ENCODE assay signal across 8 cellular contexts in genomic region chr6:52155791-52156576, GRCh38. TPM values are rescaled to one million over a fixed set of nuclear protein-coding genes. Genes with fewer than 3 reads are reported as not detected.
A peak's percentile ranks its signal among the peaks of the same experiment; 100 is the strongest.
DNase-seq lines count a peak whose midpoint lies in the region; ATAC-seq, FAIRE-seq and TF ChIP-seq lines count a peak whose summit lies in the region.

No MANE protein-coding gene starts in this region.

- no peaks in the 10 kb centered on the region for H3K9me3 ChIP-seq in ovary

- H3K36me3 Mint-ChIP-seq in mesothelial cell of epicardium = no peaks in the 10 kb centered on the region

- ATAC-seq in GM21825 (IDR thresholded peaks at IDR 0.05; ENCODE audit: unreplicated experiment) = peak; percentile 89

- FAIRE-seq in GM18507 (lab: Jason Lieb, UNC) = peak; percentile 98

- no peak overlapping the region for H3K27ac Mint-ChIP-seq in mesothelial cell of epicardium

- peaks cover 3% of the 10 kb centered on the region for H3K27me3 Mint-ChIP-seq in mesothelial cell of epicardium (ENCODE audit: low read depth)

- no peaks in the 10 kb centered on the region for H3K27me3 ChIP-seq in ovary

- no peak overlapping the region for H3K27ac ChIP-seq in ovary

- intact Hi-C loops in ovary (cut with DNase I) = no loop called here

- H3K36me3 ChIP-seq in ovary = no peaks in the 10 kb centered on the region

- H3K4me3 Mint-ChIP-seq in mesothelial cell of epicardium = no peak overlapping the region

- WGBS in ovary, 3 donors = 59 to 62% (median 59%) methylated on average over 7 of the region's 7 CpGs

- H3K4me1 Mint-ChIP-seq in mesothelial cell of epicardium = peaks cover 8% of the 10 kb centered on the region

- TF ChIP-seq EP300 in ovary (IDR thresholded peaks at IDR 0.05) = no peak

- peaks cover 1% of the 10 kb centered on the region for H3K9me3 Mint-ChIP-seq in mesothelial cell of epicardium

- H3K4me1 ChIP-seq in ovary (ENCODE audit: insufficient read depth) = no peaks in the 10 kb centered on the region

- DNase-seq in GM18507 (ENCODE audit: extremely low spot score, insufficient read length, low read depth) (peak; percentile 32), KG1 (lab: John Stamatoyannopoulos, UW) (peak; percentile 56), glomerular visceral epithelial cell (ENCODE audit: extremely low spot score) (peak; percentile 95), NAMALWA (ENCODE audit: low spot score) (no peak), mesothelial cell of epicardium (ENCODE audit: low spot score in 2 of 2, unreplicated experiment in 2 of 2) (no peak), ovary (no peak), DMS114 treated with DMSO at 0.1 percent for 48 hours (lab: John Stamatoyannopoulos, UW; ENCODE audit: unreplicated experiment) (no peak)

- TF ChIP-seq POLR2A in ovary (IDR thresholded peaks at IDR 0.05) = no peak

- TF ChIP-seq CTCF in mesothelial cell of epicardium (IDR thresholded peaks at IDR 0.05; ENCODE audit: unreplicated experiment) = no peak
- no peak for TF ChIP-seq CTCF in ovary (IDR thresholded peaks at IDR 0.05)

- H3K4me3 ChIP-seq in ovary = no peak overlapping the region

RNA-seq across cellular contexts. Expression of gene IL17A, which starts 30.2 kb away (rescaled TPM):
- total RNA-seq in mesothelial cell of epicardium (not detected in 3 replicates), ovary (not detected)
- not detected for polyA plus RNA-seq in ovary

Comparison
In these comparisons a context has a peak if more than half of its experiments do, and no peak if none do; other contexts are left out.
1. DNase-seq: peak in GM18507 (single experiment), KG1 (single experiment) and glomerular visceral epithelial cell (single experiment); none in NAMALWA (single experiment), mesothelial cell of epicardium (0 of 2), ovary (0 of 5) and DMS114 treated with DMSO at 0.1 percent for 48 hours (single experiment).